8 cellular contexts compared by ENCODE assay signal in genomic region chr11:47514825-47515647, GRCh38. TPM values are rescaled to one million over a fixed set of nuclear protein-coding genes. Genes with fewer than 3 reads are reported as not detected.
DNase-seq lines count a peak whose midpoint lies in the region; ATAC-seq and TF ChIP-seq lines count a peak whose summit lies in the region.

No MANE protein-coding gene starts in this region.

- no peak for TF ChIP-seq CTCF in adrenal gland (IDR thresholded peaks at IDR 0.05)
- no peak for TF ChIP-seq CTCF in testis (IDR thresholded peaks at IDR 0.05)

- 31 to 57% (median 43%) methylated on average over 4 to 5 of the region's 5 CpGs for WGBS in adrenal gland, 4 donors
- 68% methylated on average over 5 of the region's 5 CpGs for WGBS in testis, 2 donors

- peak overlapping the region in 7 of 10 experiments; percentile 3 to 48 (median 38); a peak in 9 of 20 replicates for H3K4me3 ChIP-seq in BLaER1 treated with 17β-estradiol and CSF1 and Interleukin-3, amounts not matched to agents 10 nM and 100 nM
- H3K4me3 ChIP-seq in adrenal gland (no peak overlapping the region), testis (no peak overlapping the region)

- H4K20me1 ChIP-seq in BLaER1 treated with 17β-estradiol and CSF1 and Interleukin-3, amounts not matched to agents 10 nM and 100 nM, result peaks cover 95 to 100% (median 100%) of the 10 kb centered on the region in 11 experiments

- H3K27ac ChIP-seq in BLaER1 treated with 17β-estradiol and CSF1 and Interleukin-3, amounts not matched to agents 10 nM and 100 nM, result peak overlapping the region; percentile 7 to 98 (median 75)
- H3K27ac ChIP-seq in adrenal gland (peak overlapping the region; percentile 33 to 71 (median 54)), testis (no peak overlapping the region)

- peaks cover 72 to 100% (median 94%) of the 10 kb centered on the region in 10 experiments for H3K4me1 ChIP-seq in BLaER1 treated with 17β-estradiol and CSF1 and Interleukin-3, amounts not matched to agents 10 nM and 100 nM
- peaks cover 36 to 85% of the 10 kb centered on the region in 2 donors for H3K4me1 ChIP-seq in adrenal gland (replicated peaks in 1 of 2)
- peaks cover 26% of the 10 kb centered on the region for H3K4me1 ChIP-seq in testis

- peaks cover 0 to 60% (median 26%) of the 10 kb centered on the region in 11 experiments; a peak in 17 of 22 replicates for H3K36me3 ChIP-seq in BLaER1 treated with 17β-estradiol and CSF1 and Interleukin-3, amounts not matched to agents 10 nM and 100 nM
- no peaks in the 10 kb centered on the region for H3K36me3 ChIP-seq in adrenal gland (replicated peaks in 1 of 2)
- no peaks in the 10 kb centered on the region for H3K36me3 ChIP-seq in testis (ENCODE audit: low read depth, missing control alignments)

- H3K27me3 Mint-ChIP-seq in stimulated activated naive CD8-positive, alpha-beta T cell treated with anti-CD3 and anti-CD28 coated beads, Interleukin-15, amount 100 ng/mL, for 72 hours, result no peaks in the 10 kb centered on the region

- H3K9me3 Mint-ChIP-seq in stimulated activated naive CD8-positive, alpha-beta T cell treated with anti-CD3 and anti-CD28 coated beads, Interleukin-15, amount 100 ng/mL, for 72 hours, result no peaks in the 10 kb centered on the region

- no peaks in the 10 kb centered on the region for H3K27me3 ChIP-seq in BLaER1 treated with 17β-estradiol and CSF1 and Interleukin-3, amounts not matched to agents 10 nM and 100 nM
- H3K27me3 ChIP-seq in adrenal gland, result no peaks in the 10 kb centered on the region
- no peaks in the 10 kb centered on the region for H3K27me3 ChIP-seq in testis

- H3K4me3 Mint-ChIP-seq in stimulated activated naive CD8-positive, alpha-beta T cell treated with anti-CD3 and anti-CD28 coated beads, Interleukin-15, amount 100 ng/mL, for 72 hours, result peak overlapping the region; percentile 53 to 63

- no peaks in the 10 kb centered on the region for H3K9me3 ChIP-seq in BLaER1 treated with 17β-estradiol and CSF1 and Interleukin-3, amounts not matched to agents 10 nM and 100 nM (replicated peaks in 1 of 11)
- no peaks in the 10 kb centered on the region for H3K9me3 ChIP-seq in adrenal gland (replicated peaks in 1 of 3)
- H3K9me3 ChIP-seq in testis, result no peaks in the 10 kb centered on the region

- peak overlapping the region; percentile 7 to 86 (median 52); a peak in 16 of 22 replicates for H3K9ac ChIP-seq in BLaER1 treated with 17β-estradiol and CSF1 and Interleukin-3, amounts not matched to agents 10 nM and 100 nM

- peak overlapping the region; percentile 54 to 93 (median 83) for H3K4me2 ChIP-seq in BLaER1 treated with 17β-estradiol and CSF1 and Interleukin-3, amounts not matched to agents 10 nM and 100 nM

- intact Hi-C loops in adrenal gland (cut with DNase I), result no loop called here
- intact Hi-C loops in left colon (cut with DNase I, micrococcal nuclease), result no loop called here
- intact Hi-C loops in testis (cut with DNase I; ENCODE audit: low total_unique reads), result no loop called here

- peak; percentile 44 for ATAC-seq in GM21717 (IDR thresholded peaks at IDR 0.05; ENCODE audit: unreplicated experiment)
- peak; percentile 51 for ATAC-seq in left colon
- peak; percentile 99 for ATAC-seq in stimulated activated naive CD8-positive, alpha-beta T cell treated with anti-CD3 and anti-CD28 coated beads, Interleukin-15, amount 100 ng/mL, for 72 hours
- ATAC-seq in HG03097 (IDR thresholded peaks at IDR 0.05; ENCODE audit: low FRiP score, unreplicated experiment), result no peak

- H3K4me1 Mint-ChIP-seq in stimulated activated naive CD8-positive, alpha-beta T cell treated with anti-CD3 and anti-CD28 coated beads, Interleukin-15, amount 100 ng/mL, for 72 hours, result peaks cover 81% of the 10 kb centered on the region

- peak overlapping the region; percentile 79 to 86 for H3K27ac Mint-ChIP-seq in stimulated activated naive CD8-positive, alpha-beta T cell treated with anti-CD3 and anti-CD28 coated beads, Interleukin-15, amount 100 ng/mL, for 72 hours

- DNase-seq in NCI-H446 treated with DMSO at 0.1 percent for 48 hours (lab: John Stamatoyannopoulos, UW) (peak; percentile 76), adrenal gland (peak in 5 of 7 donors; percentile 42 to 68 (median 63)), left colon (no peak), testis (no peak)
- DNase-seq in stimulated activated naive CD8-positive, alpha-beta T cell treated with anti-CD3 and anti-CD28 coated beads, Interleukin-15, amount 100 ng/mL, for 72 hours, result peak; percentile 45 to 54

- no peak for TF ChIP-seq POLR2A in adrenal gland (IDR thresholded peaks at IDR 0.05)
- TF ChIP-seq POLR2A in testis (IDR thresholded peaks at IDR 0.05), result no peak

RNA-seq across cellular contexts. Expression of gene CELF1, which starts 37.9 kb away (rescaled TPM):
- total RNA-seq in adrenal gland (100 to 1,000 TPM in 6 of 8 donors, 10 to 100 TPM in 2; 77.3 to 128 (median 111) TPM), left colon (10 to 100 TPM; 70.6 to 93.1 TPM), testis (100 to 1,000 TPM; 193 to 208 TPM)
- polyA plus RNA-seq in adrenal gland (10 to 100 TPM; 28.1 to 79.5 (median 36.3) TPM), testis (ENCODE audit: insufficient read depth, low read depth, low replicate concordance) (74.3 TPM)

RNA-seq across cellular contexts. Expression of gene PTPMT1, which starts 50.4 kb away (rescaled TPM):
- 100 to 1,000 TPM in 4 of 8 donors, 10 to 100 TPM in 4; 52.1 to 180 (median 112) TPM for total RNA-seq in adrenal gland
- polyA plus RNA-seq in adrenal gland, result 100 to 1,000 TPM in 1 of 3 donors, 10 to 100 TPM in 2; 57.2 to 101 (median 86.2) TPM
- total RNA-seq in left colon, result 10 to 100 TPM; 28.9 to 29.5 TPM
- total RNA-seq in testis, result 100 to 1,000 TPM; 204 to 239 TPM
- polyA plus RNA-seq in testis (ENCODE audit: insufficient read depth, low read depth, low replicate concordance), result 172 TPM

Comparison
In these comparisons a context has a peak if more than half of its experiments do, and no peak if none do; other contexts are left out.
1. H3K27ac ChIP-seq: peak in BLaER1 treated with 17β-estradiol and CSF1 and Interleukin-3, amounts not matched to agents 10 nM and 100 nM (11 of 11) and adrenal gland (5 of 5); none in testis (0 of 2).
2. H3K4me3 ChIP-seq: peak in BLaER1 treated with 17β-estradiol and CSF1 and Interleukin-3, amounts not matched to agents 10 nM and 100 nM (7 of 10); none in adrenal gland (0 of 4) and testis (0 of 2).
3. DNase-seq: peak in NCI-H446 treated with DMSO at 0.1 percent for 48 hours (single experiment), adrenal gland (5 of 7) and stimulated activated naive CD8-positive, alpha-beta T cell treated with anti-CD3 and anti-CD28 coated beads, Interleukin-15, amount 100 ng/mL, for 72 hours (2 of 2); none in left colon (0 of 2) and testis (single experiment).